13 cellular contexts compared by ENCODE assay signal in genomic region chr6:17354700-17355403, GRCh38. TPM values are rescaled to one million over a fixed set of nuclear protein-coding genes. Genes with fewer than 3 reads are reported as not detected.
DNase-seq lines count a peak whose midpoint lies in the region; ATAC-seq, FAIRE-seq and TF ChIP-seq lines count a peak whose summit lies in the region.
"Had no signal": no experiment of that assay in that cellular context is flagged by ENCODE, and none has a peak within 500 bp of the region (broad histone marks: within the 10 kb centered on the region; RNA-seq: fewer than 3 reads in every experiment).

No MANE protein-coding gene starts in this region.

- H3K27ac ChIP-seq in osteoblast (ENCODE audit: low read depth, low read length) = no peak overlapping the region
- no peak overlapping the region for H3K27ac ChIP-seq in endodermal cell (ENCODE audit: low read depth, low read length)

- WGBS in endodermal cell (ENCODE audit: insufficient coverage in 1 of 2, insufficient read length in 1 of 2), 2 experiments = 96 to 97% methylated on average over 3 to 4 of the region's 4 CpGs

- H3K4me1 ChIP-seq in osteoblast (ENCODE audit: insufficient read depth, low read length) (no peaks in the 10 kb centered on the region), endodermal cell (ENCODE audit: control insufficient read depth, insufficient read depth, low read length) (no peaks in the 10 kb centered on the region)

- no peaks in the 10 kb centered on the region for H3K36me3 ChIP-seq in bronchial epithelial cell (ENCODE audit: control insufficient read depth, insufficient read depth, low read length)
- H3K36me3 ChIP-seq in osteoblast (ENCODE audit: insufficient read depth, low read length) = no peaks in the 10 kb centered on the region
- H3K36me3 ChIP-seq in endodermal cell (ENCODE audit: control insufficient read depth, insufficient read depth, low read length) = no peaks in the 10 kb centered on the region

- H3K36me3 Mint-ChIP-seq in Calu3 (ENCODE audit: insufficient read depth, unreplicated experiment) = no peaks in the 10 kb centered on the region
- no peaks in the 10 kb centered on the region for H3K36me3 Mint-ChIP-seq in endodermal cell (ENCODE audit: low read depth)
- no peaks in the 10 kb centered on the region for H3K36me3 Mint-ChIP-seq in activated T-cell treated with anti-CD3 and anti-CD28 coated beads, Interleukin-2, amount 50 U/mL, for 72 hours (ENCODE audit: insufficient read depth in 2 of 2)
- H3K36me3 Mint-ChIP-seq: activated CD8-positive, alpha-beta memory T cell treated with anti-CD3 and anti-CD28 coated beads, Interleukin-2, amount 10 ng/mL, durations not matched to agents 7 days and 5 days; activated naive CD8-positive, alpha-beta T cell treated with anti-CD3 and anti-CD28 coated beads for 36 hours had no signal

- no TSS peak for BruUV-seq in Calu3 (replicated peaks; lab: Mats Ljungman, UMichigan)

- H3K9ac ChIP-seq in endodermal cell (ENCODE audit: extremely low read depth, low read length, poor library complexity, severe bottlenecking) = no peak overlapping the region

- no peak overlapping the region for H2AFZ ChIP-seq in osteoblast (ENCODE audit: low read length)

- H4K20me1 ChIP-seq in osteoblast (ENCODE audit: insufficient read depth, low read length) = no peaks in the 10 kb centered on the region

- DNase-seq in Calu3 (peak; percentile 2), NAMALWA (ENCODE audit: low spot score) (peak; percentile 12), bronchial epithelial cell (ENCODE audit: low read depth) (peak; percentile 39), osteoblast (ENCODE audit: insufficient read length, low spot score, missing footprints) (peak; percentile 78), endodermal cell (no peak), MV-4-11 (lab: John Stamatoyannopoulos, UW) (no peak), hypothalamus (lab: John Stamatoyannopoulos, UW) (no peak)
- no peak for DNase-seq in activated T-cell treated with anti-CD3 and anti-CD28 coated beads, Interleukin-2, amount 50 U/mL, for 72 hours
- DNase-seq: activated CD8-positive, alpha-beta memory T cell treated with anti-CD3 and anti-CD28 coated beads, Interleukin-2, amount 10 ng/mL, durations not matched to agents 7 days and 5 days; activated naive CD8-positive, alpha-beta T cell treated with anti-CD3 and anti-CD28 coated beads for 36 hours; NCI-H1105; NCI-H510A treated with DMSO at 0.1 percent for 48 hours; SHP77 had no signal

- H3K27me3 Mint-ChIP-seq in Calu3 (ENCODE audit: unreplicated experiment) = no peaks in the 10 kb centered on the region
- H3K27me3 Mint-ChIP-seq in endodermal cell (ENCODE audit: insufficient read depth) = no peaks in the 10 kb centered on the region
- H3K27me3 Mint-ChIP-seq in activated T-cell treated with anti-CD3 and anti-CD28 coated beads, Interleukin-2, amount 50 U/mL, for 72 hours (ENCODE audit: low read depth) = no peaks in the 10 kb centered on the region
- H3K27me3 Mint-ChIP-seq: activated CD8-positive, alpha-beta memory T cell treated with anti-CD3 and anti-CD28 coated beads, Interleukin-2, amount 10 ng/mL, durations not matched to agents 7 days and 5 days had no signal

- H3K27ac Mint-ChIP-seq in Calu3 (ENCODE audit: unreplicated experiment) = peak overlapping the region; percentile 25
- H3K27ac Mint-ChIP-seq in endodermal cell = no peak overlapping the region
- H3K27ac Mint-ChIP-seq in activated T-cell treated with anti-CD3 and anti-CD28 coated beads, Interleukin-2, amount 50 U/mL, for 72 hours = no peak overlapping the region
- H3K27ac Mint-ChIP-seq: activated CD8-positive, alpha-beta memory T cell treated with anti-CD3 and anti-CD28 coated beads, Interleukin-2, amount 10 ng/mL, durations not matched to agents 7 days and 5 days; activated naive CD8-positive, alpha-beta T cell treated with anti-CD3 and anti-CD28 coated beads for 36 hours had no signal

- no peak for TF ChIP-seq CTCF in Calu3 (IDR thresholded peaks at IDR 0.05; ENCODE audit: unreplicated experiment)
- TF ChIP-seq CTCF in bronchial epithelial cell (IDR thresholded peaks at IDR 0.05; ENCODE audit: insufficient read depth, low read length, severe bottlenecking) = no peak
- TF ChIP-seq CTCF in osteoblast (IDR thresholded peaks at IDR 0.05; ENCODE audit: extremely low read depth, low read depth, low read length) = no peak
- TF ChIP-seq CTCF in endodermal cell (conservative IDR thresholded peaks at IDR 0.05) = no peak

- H3K9me3 ChIP-seq in osteoblast (ENCODE audit: low read depth, low read length) = no peaks in the 10 kb centered on the region
- no peaks in the 10 kb centered on the region for H3K9me3 ChIP-seq in endodermal cell (ENCODE audit: control insufficient read depth, low read length)

- H3K4me2 ChIP-seq in osteoblast (ENCODE audit: insufficient read depth, low read length) = peak overlapping the region; percentile 33

- H3K79me2 ChIP-seq in osteoblast (ENCODE audit: insufficient read depth, low read length) = no peaks in the 10 kb centered on the region

- H3K27me3 ChIP-seq in bronchial epithelial cell (ENCODE audit: control insufficient read depth, insufficient read depth, low read length) (no peaks in the 10 kb centered on the region), osteoblast (ENCODE audit: insufficient read depth, low read length) (no peaks in the 10 kb centered on the region), endodermal cell (ENCODE audit: control insufficient read depth, insufficient read depth, low read length, poor library complexity, severe bottlenecking) (no peaks in the 10 kb centered on the region)

- H3K9me3 Mint-ChIP-seq in Calu3 (ENCODE audit: low read depth, unreplicated experiment) (no peaks in the 10 kb centered on the region), endodermal cell (no peaks in the 10 kb centered on the region)
- no peaks in the 10 kb centered on the region for H3K9me3 Mint-ChIP-seq in activated T-cell treated with anti-CD3 and anti-CD28 coated beads, Interleukin-2, amount 50 U/mL, for 72 hours

- H3K4me1 Mint-ChIP-seq in Calu3 (ENCODE audit: low read depth, unreplicated experiment) (peaks cover 12% of the 10 kb centered on the region), endodermal cell (no peaks in the 10 kb centered on the region)
- H3K4me1 Mint-ChIP-seq in activated T-cell treated with anti-CD3 and anti-CD28 coated beads, Interleukin-2, amount 50 U/mL, for 72 hours (ENCODE audit: low read depth) = no peaks in the 10 kb centered on the region
- H3K4me1 Mint-ChIP-seq: activated CD8-positive, alpha-beta memory T cell treated with anti-CD3 and anti-CD28 coated beads, Interleukin-2, amount 10 ng/mL, durations not matched to agents 7 days and 5 days; activated naive CD8-positive, alpha-beta T cell treated with anti-CD3 and anti-CD28 coated beads for 36 hours had no signal

- no peak overlapping the region for H3K4me3 ChIP-seq in bronchial epithelial cell (ENCODE audit: low read depth, low read length)
- no peak overlapping the region for H3K4me3 ChIP-seq in osteoblast (ENCODE audit: insufficient read depth, low read length)
- no peak overlapping the region for H3K4me3 ChIP-seq in endodermal cell (ENCODE audit: low read length)

- H3K4me3 Mint-ChIP-seq in Calu3 (ENCODE audit: low read depth, unreplicated experiment) (peak overlapping the region; percentile 12), endodermal cell (no peak overlapping the region)
- no peak overlapping the region for H3K4me3 Mint-ChIP-seq in activated T-cell treated with anti-CD3 and anti-CD28 coated beads, Interleukin-2, amount 50 U/mL, for 72 hours
- H3K4me3 Mint-ChIP-seq: activated CD8-positive, alpha-beta memory T cell treated with anti-CD3 and anti-CD28 coated beads, Interleukin-2, amount 10 ng/mL, durations not matched to agents 7 days and 5 days; activated naive CD8-positive, alpha-beta T cell treated with anti-CD3 and anti-CD28 coated beads for 36 hours had no signal

- ATAC-seq in activated T-cell treated with anti-CD3 and anti-CD28 coated beads, Interleukin-2, amount 50 U/mL, for 72 hours (replicated peaks in 1 of 2) = no peak
- ATAC-seq: activated CD8-positive, alpha-beta memory T cell treated with anti-CD3 and anti-CD28 coated beads, Interleukin-2, amount 10 ng/mL, durations not matched to agents 7 days and 5 days had no signal

- FAIRE-seq in bronchial epithelial cell (lab: Jason Lieb, UNC) = no peak

- CTCF ChIA-PET in Calu3 (lab: Charles Lee) = interaction anchor here (0.5 kb wide), 1 partner anchor 600 kb away, joined by 3 read pairs; no protein-coding TSS in a partner anchor

- intact Hi-C loops in Calu3 (cut with micrococcal nuclease; ENCODE audit: unreplicated experiment) = loop anchor here (2.0 to 5.0 kb wide), 2 partner anchors 38 to 73 kb away; partner anchors contain the start of genes CAP2 and RBM24

RNA-seq across cellular contexts. Expression of gene CAP2, which starts 38.5 kb away (rescaled TPM):
- total RNA-seq in Calu3 (2022) = 14.6 and 15.7 TPM in 2 replicates
- 2.1 and 3.1 TPM in 2 replicates for total RNA-seq in bronchial epithelial cell
- 10.0 and 12.3 TPM in 2 replicates for total RNA-seq in osteoblast
- total RNA-seq in endodermal cell = 10 to 100 TPM; 29.8 to 35.9 TPM
- polyA plus RNA-seq in endodermal cell (2013, experiment 1 of 2) = 38.4 TPM
- polyA plus RNA-seq in endodermal cell (2013, experiment 2 of 2) = 44.8 TPM
- not detected for total RNA-seq in activated T-cell treated with anti-CD3 and anti-CD28 coated beads, Interleukin-2, amount 50 U/mL, for 72 hours
- total RNA-seq: activated CD8-positive, alpha-beta memory T cell treated with anti-CD3 and anti-CD28 coated beads, Interleukin-2, amount 10 ng/mL, durations not matched to agents 7 days and 5 days; activated naive CD8-positive, alpha-beta T cell treated with anti-CD3 and anti-CD28 coated beads for 36 hours had no signal

Comparison
In these comparisons a context has a peak if more than half of its experiments do, and no peak if none do; other contexts are left out.
1. DNase-seq: peak in Calu3 (single experiment), NAMALWA (single experiment), bronchial epithelial cell (single experiment) and osteoblast (single experiment); none in endodermal cell (single experiment), activated T-cell treated with anti-CD3 and anti-CD28 coated beads, Interleukin-2, amount 50 U/mL, for 72 hours (0 of 2), MV-4-11 (single experiment) and hypothalamus (0 of 51).